8 cellular contexts compared by ENCODE assay signal in genomic region chr2:219278655-219279150, GRCh38. TPM values are rescaled to one million over a fixed set of nuclear protein-coding genes. Genes with fewer than 3 reads are reported as not detected.
DNase-seq lines count a peak whose midpoint lies in the region; ATAC-seq and TF ChIP-seq lines count a peak whose summit lies in the region.

No MANE protein-coding gene starts in this region.

- POLR2A ChIA-PET in activated CD4-positive, alpha-beta memory T cell treated with anti-CD3 and anti-CD28 coated beads for 36 hours (lab: Charles Lee), result interaction anchor here (1.0 to 6.5 kb wide), 10 partner anchors 16 to 109 kb away, joined by 3 to 85 read pairs (median 11); partner anchors contain the start of genes ANKZF1, ATG9A, CNPPD1 and DNPEP

- H3K23me2 ChIP-seq in H9 (ENCODE audit: insufficient read length, low read depth, low read length, poor library complexity, severe bottlenecking), result peaks cover 12% of the 10 kb centered on the region

- H3K79me2 ChIP-seq in H9 (ENCODE audit: insufficient read depth, low read length), result no peaks in the 10 kb centered on the region

- H4K20me1 ChIP-seq in H9 (ENCODE audit: control insufficient read depth, insufficient read depth, insufficient read length), result no peaks in the 10 kb centered on the region

- peak overlapping the region; percentile 77 to 92 (median 85); a peak in 6 of 7 replicates for H3K27ac Mint-ChIP-seq in H9
- peak overlapping the region; percentile 95 for H3K27ac Mint-ChIP-seq in activated CD4-positive, alpha-beta memory T cell treated with anti-CD3 and anti-CD28 coated beads for 36 hours
- H3K27ac Mint-ChIP-seq in stimulated activated effector memory CD8-positive, alpha-beta T cell treated with anti-CD3 and anti-CD28 coated beads, Interleukin-12 subunit alpha, Interleukin-12 subunit beta, amount 100 ng/mL, for 72 hours, result peak overlapping the region; percentile 97

- H2BK12ac ChIP-seq in H9 (ENCODE audit: insufficient read length, low read depth, low read length), result no peak overlapping the region

- H3K56ac ChIP-seq in H9 (ENCODE audit: insufficient read length, low read depth, low read length), result no peak overlapping the region

- ATAC-seq in right cardiac atrium (no peak), GM21390 (IDR thresholded peaks at IDR 0.05; ENCODE audit: unreplicated experiment) (no peak)
- no peak for ATAC-seq in stimulated activated effector memory CD8-positive, alpha-beta T cell treated with anti-CD3 and anti-CD28 coated beads, Interleukin-12 subunit alpha, Interleukin-12 subunit beta, amount 100 ng/mL, for 72 hours

- H3K9me3 ChIP-seq in H9 (ENCODE audit: control insufficient read depth, low read depth, low read length), result no peaks in the 10 kb centered on the region
- no peaks in the 10 kb centered on the region for H3K9me3 ChIP-seq in right cardiac atrium (ENCODE audit: control insufficient read depth, low read length)

- no peak overlapping the region for H4K8ac ChIP-seq in H9 (replicated peaks; ENCODE audit: insufficient read length, low read depth, low read length)

- H2BK20ac ChIP-seq in H9 (ENCODE audit: low read depth, low read length, poor library complexity, severe bottlenecking), result no peak overlapping the region

- no peak overlapping the region for H4K5ac ChIP-seq in H9 (ENCODE audit: insufficient read length, low read depth, low read length)

- no peak overlapping the region for H3K23ac ChIP-seq in H9 (ENCODE audit: insufficient read length, low read depth, low read length)

- no peak for TF ChIP-seq CTCF in H9 (conservative IDR thresholded peaks at IDR 0.05)

- peak overlapping the region; percentile 77 to 89 for H3K4me3 Mint-ChIP-seq in H9
- peak overlapping the region; percentile 70 for H3K4me3 Mint-ChIP-seq in activated CD4-positive, alpha-beta memory T cell treated with anti-CD3 and anti-CD28 coated beads for 36 hours
- H3K4me3 Mint-ChIP-seq in stimulated activated effector memory CD8-positive, alpha-beta T cell treated with anti-CD3 and anti-CD28 coated beads, Interleukin-12 subunit alpha, Interleukin-12 subunit beta, amount 100 ng/mL, for 72 hours, result peak overlapping the region; percentile 90

- no peak overlapping the region for H2AK5ac ChIP-seq in H9 (ENCODE audit: insufficient read length, low read length)

- no peak overlapping the region for H2BK5ac ChIP-seq in H9 (ENCODE audit: insufficient read length, low read length)

- H2AFZ ChIP-seq in H9 (ENCODE audit: low read length), result no peak overlapping the region

- H3K4ac ChIP-seq in H9 (ENCODE audit: low read depth, low read length), result no peak overlapping the region

- peaks cover 2% of the 10 kb centered on the region for H3K27me3 Mint-ChIP-seq in H9 (ENCODE audit: low read depth)
- no peaks in the 10 kb centered on the region for H3K27me3 Mint-ChIP-seq in activated CD4-positive, alpha-beta memory T cell treated with anti-CD3 and anti-CD28 coated beads for 36 hours

- H3K27ac ChIP-seq in H9 (ENCODE audit: insufficient read length, low read depth, low read length), result no peak overlapping the region
- peak overlapping the region; percentile 93 for H3K27ac ChIP-seq in right cardiac atrium (ENCODE audit: low read length)

- no peaks in the 10 kb centered on the region for H3K79me1 ChIP-seq in H9 (ENCODE audit: insufficient read depth, low read depth, low read length, poor library complexity, severe bottlenecking)

- no peaks in the 10 kb centered on the region for H3K9me3 Mint-ChIP-seq in H9
- H3K9me3 Mint-ChIP-seq in activated CD4-positive, alpha-beta memory T cell treated with anti-CD3 and anti-CD28 coated beads for 36 hours, result no peaks in the 10 kb centered on the region
- no peaks in the 10 kb centered on the region for H3K9me3 Mint-ChIP-seq in stimulated activated effector memory CD8-positive, alpha-beta T cell treated with anti-CD3 and anti-CD28 coated beads, Interleukin-12 subunit alpha, Interleukin-12 subunit beta, amount 100 ng/mL, for 72 hours

- peak overlapping the region; percentile 13 for H3K4me3 ChIP-seq in right cardiac atrium (ENCODE audit: low read length)

- peak overlapping the region; percentile 47 for H3K9ac ChIP-seq in H9 (ENCODE audit: extremely low read depth, insufficient read length, low read length)

- peak overlapping the region; percentile 81; the same call in 1 of the 2 replicates for H3K14ac ChIP-seq in H9 (ENCODE audit: insufficient read depth, low read length)

- no peak overlapping the region for H2BK15ac ChIP-seq in H9 (ENCODE audit: low read depth, low read length)

- H4K91ac ChIP-seq in H9 (ENCODE audit: insufficient read length, low read depth, low read length), result no peak overlapping the region

- H3K27me3 ChIP-seq in H9 (ENCODE audit: insufficient read depth, low read length), result no peaks in the 10 kb centered on the region
- no peaks in the 10 kb centered on the region for H3K27me3 ChIP-seq in right cardiac atrium (ENCODE audit: control insufficient read depth, insufficient read depth)

- H3T11ph ChIP-seq in H9 (ENCODE audit: low read length), result no peak overlapping the region

- peak overlapping the region; percentile 37 for H3K18ac ChIP-seq in H9 (ENCODE audit: insufficient read length, low read depth, low read length)

- no peak for DNase-seq in H9
- DNase-seq in activated CD4-positive, alpha-beta memory T cell treated with anti-CD3 and anti-CD28 coated beads for 36 hours, result no peak
- no peak for DNase-seq in right cardiac atrium
- no peak for DNase-seq in stimulated activated effector memory CD8-positive, alpha-beta T cell treated with anti-CD3 and anti-CD28 coated beads, Interleukin-12 subunit alpha, Interleukin-12 subunit beta, amount 100 ng/mL, for 72 hours (ENCODE audit: low spot score in 2 of 2)
- no peak for DNase-seq in NCI-H1436 treated with DMSO at 0.1 percent for 48 hours (lab: John Stamatoyannopoulos, UW)
- DNase-seq in epidermal melanocyte (ENCODE audit: insufficient read length, low spot score), result no peak
- no peak for DNase-seq in NCI-H2081 (lab: John Stamatoyannopoulos, UW)

- no CpG with 5 or more reads among the region's 9 CpGs for WGBS in H9 (ENCODE audit: extremely low coverage, insufficient read length, low lambda C conversion rate)
- WGBS in right cardiac atrium, result 12% methylated on average over 9 of the region's 9 CpGs

- peak overlapping the region; percentile 79 for H3K4me2 ChIP-seq in H9 (ENCODE audit: insufficient read depth, insufficient read length, low read length)

- peaks cover 38 to 42% of the 10 kb centered on the region in 2 experiments for H3K4me1 Mint-ChIP-seq in H9
- peaks cover 43% of the 10 kb centered on the region for H3K4me1 Mint-ChIP-seq in activated CD4-positive, alpha-beta memory T cell treated with anti-CD3 and anti-CD28 coated beads for 36 hours (ENCODE audit: low read depth)
- H3K4me1 Mint-ChIP-seq in stimulated activated effector memory CD8-positive, alpha-beta T cell treated with anti-CD3 and anti-CD28 coated beads, Interleukin-12 subunit alpha, Interleukin-12 subunit beta, amount 100 ng/mL, for 72 hours, result peaks cover 54% of the 10 kb centered on the region

- H2BK120ac ChIP-seq in H9 (ENCODE audit: low read depth, low read length, poor library complexity, severe bottlenecking), result no peak overlapping the region

- intact Hi-C loops in activated CD4-positive, alpha-beta memory T cell treated with anti-CD3 and anti-CD28 coated beads for 36 hours (cut with micrococcal nuclease), result loop anchor here (1.0 to 2.0 kb wide), 13 partner anchors 17 to 1008 kb away; partner anchors contain the start of genes AAMP, ABCB6, ANKZF1 and ATG9A
- intact Hi-C loops in right cardiac atrium (cut with DNase I), result no loop called here

- peaks cover 4% of the 10 kb centered on the region; the same call in 1 of the 2 replicates for H3K4me1 ChIP-seq in H9 (ENCODE audit: insufficient read depth, low read length)
- H3K4me1 ChIP-seq in right cardiac atrium (ENCODE audit: control insufficient read depth, insufficient read depth, low read length), result peaks cover 12% of the 10 kb centered on the region

- CTCF ChIA-PET in activated CD4-positive, alpha-beta memory T cell treated with anti-CD3 and anti-CD28 coated beads for 36 hours (lab: Charles Lee), result interaction anchor here (0.6 to 14.1 kb wide), 23 partner anchors 9 to 299 kb away, joined by 3 to 252 read pairs (median 5); partner anchors contain the start of genes ANKZF1, ATG9A, CNPPD1 and DNPEP

- H3K36me3 Mint-ChIP-seq in H9 (ENCODE audit: insufficient read depth in 1 of 3, low read depth in 3 of 3), result peaks cover 4 to 27% (median 14%) of the 10 kb centered on the region in 3 experiments; a peak in 6 of 7 replicates
- H3K36me3 Mint-ChIP-seq in activated CD4-positive, alpha-beta memory T cell treated with anti-CD3 and anti-CD28 coated beads for 36 hours, result peaks cover 21% of the 10 kb centered on the region
- peaks cover 44% of the 10 kb centered on the region for H3K36me3 Mint-ChIP-seq in stimulated activated effector memory CD8-positive, alpha-beta T cell treated with anti-CD3 and anti-CD28 coated beads, Interleukin-12 subunit alpha, Interleukin-12 subunit beta, amount 100 ng/mL, for 72 hours

RNA-seq across cellular contexts. Expression of gene DNAJB2, which starts 0.5 kb away (rescaled TPM):
- 32.0 and 34.1 TPM in 2 replicates for total RNA-seq in H9 (2021)
- 10 to 100 TPM; 37.3 to 39.1 TPM for total RNA-seq in activated CD4-positive, alpha-beta memory T cell treated with anti-CD3 and anti-CD28 coated beads for 36 hours
- 10 to 100 TPM; 43.9 to 78.7 (median 65.8) TPM for total RNA-seq in right cardiac atrium
- 57.5 TPM for polyA plus RNA-seq in right cardiac atrium

RNA-seq across cellular contexts. Expression of gene TUBA4A, which starts 25.0 kb away (rescaled TPM):
- total RNA-seq in H9 (2021) (25.5 and 27.2 TPM in 2 replicates), right cardiac atrium (10 to 100 TPM; 27.6 to 88.6 (median 64.3) TPM)
- 100 to 1,000 TPM; 219 to 229 TPM for total RNA-seq in activated CD4-positive, alpha-beta memory T cell treated with anti-CD3 and anti-CD28 coated beads for 36 hours
- polyA plus RNA-seq in right cardiac atrium, result 131 TPM

RNA-seq across cellular contexts. Expression of gene TUBA4B, which starts 25.7 kb away (rescaled TPM):
- not detected in 2 replicates for total RNA-seq in H9 (2021)
- total RNA-seq in activated CD4-positive, alpha-beta memory T cell treated with anti-CD3 and anti-CD28 coated beads for 36 hours, result not detected
- total RNA-seq in right cardiac atrium, result not detected
- not detected for polyA plus RNA-seq in right cardiac atrium

RNA-seq across cellular contexts. Expression of gene PTPRN, which starts 30.5 kb away (rescaled TPM):
- 6.3 and 6.5 TPM in 2 replicates for total RNA-seq in H9 (2021)
- total RNA-seq in activated CD4-positive, alpha-beta memory T cell treated with anti-CD3 and anti-CD28 coated beads for 36 hours, result under 1 TPM in 1 of 2 experiments, not detected in 1; 0.24 TPM
- total RNA-seq in right cardiac atrium, result under 1 TPM in 1 of 4 donors, not detected in 3; 0.25 TPM
- polyA plus RNA-seq in right cardiac atrium, result 0.41 TPM

RNA-seq across cellular contexts. Expression of gene STK16, which starts 33.4 kb away (rescaled TPM):
- total RNA-seq in H9 (2021) (21.6 and 22.4 TPM in 2 replicates), right cardiac atrium (10 to 100 TPM; 17.5 to 19.7 (median 19.3) TPM)
- total RNA-seq in activated CD4-positive, alpha-beta memory T cell treated with anti-CD3 and anti-CD28 coated beads for 36 hours, result 10 to 100 TPM; 37.1 to 37.8 TPM
- 22.2 TPM for polyA plus RNA-seq in right cardiac atrium
